In genomic region chr10:72067463-72068125, GRCh38 we compare ENCODE assay signal across 26 cellular contexts. TPM values are rescaled to one million over a fixed set of nuclear protein-coding genes. Genes with fewer than 3 reads are reported as not detected.
A peak's percentile ranks its signal among the peaks of the same experiment; 100 is the strongest.
DNase-seq lines count a peak whose midpoint lies in the region; ATAC-seq and TF ChIP-seq lines count a peak whose summit lies in the region.
"Had no signal": no experiment of that assay in that cellular context is flagged by ENCODE, and none has a peak within 500 bp of the region (broad histone marks: within the 10 kb centered on the region; RNA-seq: fewer than 3 reads in every experiment).

No MANE protein-coding gene starts in this region.

- ATAC-seq in stimulated activated memory B cell treated with anti-CD40 and anti-IgM and Interleukin-4, amounts not matched to agents 10 μg/mL and 1 μg/mL and 100 μg/mL, for 72 hours, result no peak
- ATAC-seq in GM18519 (IDR thresholded peaks at IDR 0.05; ENCODE audit: low FRiP score, unreplicated experiment), result no peak
- ATAC-seq: body of pancreas, HCT116 had no signal

- peaks cover 35% of the 10 kb centered on the region for H3K79me2 ChIP-seq in Loucy (ENCODE audit: insufficient read depth, low read length)

- TF ChIP-seq POLR2A in uterus (IDR thresholded peaks at IDR 0.05), result no peak

- H3K27ac ChIP-seq in caudate nucleus (ENCODE audit: low read depth, low read length) (peak overlapping the region; percentile 5), uterus (no peak overlapping the region)
- H3K27ac ChIP-seq: BLaER1 treated with 17β-estradiol and CSF1 and Interleukin-3, amounts not matched to agents 10 nM and 100 nM; body of pancreas; esophagus squamous epithelium; KMS-11; SJCRH30 had no signal

- H3K36me3 ChIP-seq in Loucy (ENCODE audit: insufficient read depth, low read length), result peaks cover 14% of the 10 kb centered on the region; the same call in 1 of the 2 replicates
- H3K36me3 ChIP-seq in uterus, result no peaks in the 10 kb centered on the region
- H3K36me3 ChIP-seq: BLaER1 treated with 17β-estradiol and CSF1 and Interleukin-3, amounts not matched to agents 10 nM and 100 nM; esophagus squamous epithelium; gastroesophageal sphincter; SJCRH30 had no signal

- H3K9me3 Mint-ChIP-seq in activated naive CD4-positive, alpha-beta T cell treated with anti-CD3 and anti-CD28 coated beads, Interleukin-2, amount 50 U/mL, for 24 hours, result no peaks in the 10 kb centered on the region
- no peaks in the 10 kb centered on the region for H3K9me3 Mint-ChIP-seq in stimulated activated memory B cell treated with anti-CD40 and anti-IgM and Interleukin-4, amounts not matched to agents 10 μg/mL and 1 μg/mL and 100 μg/mL, for 72 hours

- H3K27ac Mint-ChIP-seq in activated naive CD4-positive, alpha-beta T cell treated with anti-CD3 and anti-CD28 coated beads, Interleukin-2, amount 50 U/mL, for 24 hours, result peak overlapping the region; percentile 17
- peak overlapping the region; percentile 18 for H3K27ac Mint-ChIP-seq in stimulated activated memory B cell treated with anti-CD40 and anti-IgM and Interleukin-4, amounts not matched to agents 10 μg/mL and 1 μg/mL and 100 μg/mL, for 72 hours

- intact Hi-C loops in uterus (cut with DNase I; ENCODE audit: low total_unique reads), result no loop called here

- no peak overlapping the region for H2AFZ ChIP-seq in Loucy (ENCODE audit: low read length)

- peak overlapping the region; percentile 87 for H3K9ac ChIP-seq in Loucy (ENCODE audit: low read depth, low read length, poor library complexity, severe bottlenecking)
- H3K9ac ChIP-seq: KMS-11 had no signal

- H3K4me2 ChIP-seq in Loucy (ENCODE audit: low read depth, low read length, poor library complexity, severe bottlenecking), result peak overlapping the region; percentile 90
- H3K4me2 ChIP-seq: KMS-11 had no signal

- H3K4me3 ChIP-seq in Loucy (ENCODE audit: low read length, poor library complexity, severe bottlenecking) (peak overlapping the region; percentile 82), uterus (no peak overlapping the region)
- H3K4me3 ChIP-seq: BLaER1 treated with 17β-estradiol and CSF1 and Interleukin-3, amounts not matched to agents 10 nM and 100 nM; body of pancreas; esophagus squamous epithelium; gastroesophageal sphincter; SJCRH30 had no signal

- peaks cover 3% of the 10 kb centered on the region for H4K20me1 ChIP-seq in Loucy (ENCODE audit: insufficient read depth, low read length, poor library complexity, severe bottlenecking)
- H4K20me1 ChIP-seq: BLaER1 treated with 17β-estradiol and CSF1 and Interleukin-3, amounts not matched to agents 10 nM and 100 nM had no signal

- no peak for TF ChIP-seq CTCF in Loucy (conservative IDR thresholded peaks at IDR 0.05; ENCODE audit: low read length)
- no peak for TF ChIP-seq CTCF in uterus (IDR thresholded peaks at IDR 0.05)

- no peaks in the 10 kb centered on the region for H3K9me2 ChIP-seq in Loucy (replicated peaks; ENCODE audit: low read depth, low read length)

- H3K4me3 Mint-ChIP-seq in activated naive CD4-positive, alpha-beta T cell treated with anti-CD3 and anti-CD28 coated beads, Interleukin-2, amount 50 U/mL, for 24 hours, result no peak overlapping the region
- H3K4me3 Mint-ChIP-seq in stimulated activated memory B cell treated with anti-CD40 and anti-IgM and Interleukin-4, amounts not matched to agents 10 μg/mL and 1 μg/mL and 100 μg/mL, for 72 hours, result no peak overlapping the region

- H3K9me3 ChIP-seq in Loucy (ENCODE audit: insufficient read depth, low read depth, low read length), result no peaks in the 10 kb centered on the region
- no peaks in the 10 kb centered on the region for H3K9me3 ChIP-seq in uterus
- H3K9me3 ChIP-seq: BLaER1 treated with 17β-estradiol and CSF1 and Interleukin-3, amounts not matched to agents 10 nM and 100 nM; body of pancreas; esophagus squamous epithelium; gastroesophageal sphincter; SJCRH30 had no signal

- peaks cover 25% of the 10 kb centered on the region for H3K4me1 Mint-ChIP-seq in activated naive CD4-positive, alpha-beta T cell treated with anti-CD3 and anti-CD28 coated beads, Interleukin-2, amount 50 U/mL, for 24 hours
- peaks cover 8% of the 10 kb centered on the region for H3K4me1 Mint-ChIP-seq in stimulated activated memory B cell treated with anti-CD40 and anti-IgM and Interleukin-4, amounts not matched to agents 10 μg/mL and 1 μg/mL and 100 μg/mL, for 72 hours

- H3K4me1 ChIP-seq in Loucy (ENCODE audit: insufficient read depth, low read length, poor library complexity, severe bottlenecking), result peaks cover 38% of the 10 kb centered on the region
- H3K4me1 ChIP-seq in uterus, result no peaks in the 10 kb centered on the region

- no peaks in the 10 kb centered on the region for H3F3A ChIP-seq in Loucy (ENCODE audit: low read depth)

- no peak for DNase-seq in activated naive CD4-positive, alpha-beta T cell (lab: John Stamatoyannopoulos, UW)
- no peak for DNase-seq in caudate nucleus (lab: John Stamatoyannopoulos, UW)
- no peak for DNase-seq in AML-193 (lab: John Stamatoyannopoulos, UW)
- no peak for DNase-seq in uterus
- DNase-seq: activated CD4-positive, alpha-beta T cell treated with anti-CD3 and anti-CD28 coated beads, Interleukin-2, amount 50 U/mL, for 1 hour; activated CD8-positive, alpha-beta memory T cell treated with anti-CD3 and anti-CD28 coated beads, Interleukin-2, amount 50 U/mL, for 48 hours; activated gamma-delta T cell treated with Interleukin-2 at 50 U/mL for 16 hours; body of pancreas; effector CD8-positive, alpha-beta T cell; esophagus squamous epithelium; MV-4-11; NCI-H1694 treated with DMSO at 0.1 percent for 48 hours; NCI-H2171 treated with DMSO at 0.1 percent for 48 hours; NCI-H524 treated with DMSO at 0.1 percent for 48 hours; retina; SJCRH30; stimulated activated CD4-positive, alpha-beta T cell treated with anti-CD3 and anti-CD28 coated beads, Interleukin-4, amount 100 ng/mL, for 4 hours; substantia nigra had no signal

- peaks cover 16% of the 10 kb centered on the region for H3K36me3 Mint-ChIP-seq in activated naive CD4-positive, alpha-beta T cell treated with anti-CD3 and anti-CD28 coated beads, Interleukin-2, amount 50 U/mL, for 24 hours
- peaks cover 66% of the 10 kb centered on the region for H3K36me3 Mint-ChIP-seq in stimulated activated memory B cell treated with anti-CD40 and anti-IgM and Interleukin-4, amounts not matched to agents 10 μg/mL and 1 μg/mL and 100 μg/mL, for 72 hours

- no peaks in the 10 kb centered on the region for H3K27me3 ChIP-seq in Loucy (ENCODE audit: insufficient read depth, low read length, poor library complexity, severe bottlenecking)
- H3K27me3 ChIP-seq in uterus, result no peaks in the 10 kb centered on the region
- H3K27me3 ChIP-seq: BLaER1 treated with 17β-estradiol and CSF1 and Interleukin-3, amounts not matched to agents 10 nM and 100 nM; body of pancreas; esophagus squamous epithelium; gastroesophageal sphincter; SJCRH30 had no signal

- H3K27me3 Mint-ChIP-seq in activated naive CD4-positive, alpha-beta T cell treated with anti-CD3 and anti-CD28 coated beads, Interleukin-2, amount 50 U/mL, for 24 hours, result no peaks in the 10 kb centered on the region
- H3K27me3 Mint-ChIP-seq in stimulated activated memory B cell treated with anti-CD40 and anti-IgM and Interleukin-4, amounts not matched to agents 10 μg/mL and 1 μg/mL and 100 μg/mL, for 72 hours, result no peaks in the 10 kb centered on the region

RNA-seq across cellular contexts. Expression of gene SPOCK2, which starts 20.8 kb away (rescaled TPM):
- total RNA-seq in uterus, result 10 to 100 TPM in 1 of 4 donors, 1 to 10 TPM in 3; 1.8 to 18.7 (median 4.5) TPM
